ENCODE assay signal across 19 cellular contexts in the genomic region with DNA sequence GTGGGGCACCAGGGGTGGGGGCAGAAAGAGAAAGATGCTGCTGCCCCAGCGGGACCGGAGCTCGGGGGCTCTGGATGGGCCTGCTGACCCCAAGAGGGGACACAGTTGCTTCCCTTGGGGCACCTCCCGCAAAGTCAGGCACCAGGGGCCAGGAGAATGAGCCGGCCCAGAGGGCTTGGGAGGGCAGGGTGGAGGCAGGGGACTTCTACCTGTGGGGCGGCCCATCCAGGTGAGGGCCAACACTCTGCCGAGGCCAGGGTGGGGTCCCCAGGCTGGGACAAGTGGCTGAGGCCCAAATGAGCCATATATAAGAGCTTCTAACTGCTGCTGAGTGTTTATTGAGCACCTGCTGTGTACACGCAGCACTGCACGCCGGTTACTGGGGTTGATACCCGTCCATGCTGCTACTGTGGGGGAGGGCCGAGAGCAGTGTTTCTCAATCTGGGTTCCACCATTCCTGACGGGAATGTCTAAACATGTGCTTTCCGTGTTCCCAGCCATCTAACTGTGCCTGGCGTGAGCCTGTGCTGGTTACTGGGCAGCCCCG.
DNase-seq lines count a peak whose midpoint lies in the region; ATAC-seq, FAIRE-seq and TF ChIP-seq lines count a peak whose summit lies in the region.
"Had no signal": no experiment of that assay in that cellular context is flagged by ENCODE, and none has a peak within 500 bp of the region (broad histone marks: within the 10 kb centered on the region; RNA-seq: fewer than 3 reads in every experiment).

No MANE protein-coding gene starts in this region.

- H3K9ac ChIP-seq in BLaER1 (no peak overlapping the region), H1 (replicated peaks in 1 of 4; ENCODE audit: extremely low read depth in 1 of 4, low read depth in 3 of 4, low read length in 3 of 4) (no peak overlapping the region)

- no peak overlapping the region; the same call in 1 of the 2 replicates for H3K18ac ChIP-seq in H1 (ENCODE audit: extremely low read depth, low read length)

- H3K4ac ChIP-seq in H1 (replicated peaks; ENCODE audit: insufficient read length, low read depth, low read length) = peak overlapping the region; percentile 72

- H3K36me3 ChIP-seq in BLaER1 (no peaks in the 10 kb centered on the region), H1 (ENCODE audit: control insufficient read depth in 2 of 4, insufficient read depth in 4 of 4, low read length in 3 of 4) (no peaks in the 10 kb centered on the region)

- H4K91ac ChIP-seq in H1 (replicated peaks; ENCODE audit: insufficient read length, low read length) = peak overlapping the region; percentile 11

- peak overlapping the region; percentile 44 for H3K27ac ChIP-seq in BLaER1
- H3K27ac ChIP-seq in H1 (ENCODE audit: low read depth, low read length) = no peak overlapping the region

- no peak overlapping the region for H3K14ac ChIP-seq in H1 (ENCODE audit: insufficient read length)

- H3K4me1 Mint-ChIP-seq in activated CD4-positive, alpha-beta T cell treated with anti-CD3 and anti-CD28 coated beads, Interleukin-2, amount 10 ng/mL, durations not matched to agents 7 days and 5 days = no peaks in the 10 kb centered on the region
- no peaks in the 10 kb centered on the region for H3K4me1 Mint-ChIP-seq in natural killer cell

- H3K56ac ChIP-seq in H1 (replicated peaks; ENCODE audit: insufficient read length, low read depth, low read length) = no peak overlapping the region

- peaks cover 6% of the 10 kb centered on the region for H3K79me1 ChIP-seq in H1 (ENCODE audit: low read depth, low read length)

- no peaks in the 10 kb centered on the region for H3K79me2 ChIP-seq in H1 (ENCODE audit: control insufficient read depth in 1 of 2, insufficient read depth in 2 of 2, low read length in 2 of 2)

- peak overlapping the region; percentile 68; the same call in 1 of the 2 replicates for H2BK12ac ChIP-seq in H1 (ENCODE audit: low read depth, low read length)

- H3K9me3 Mint-ChIP-seq in activated CD4-positive, alpha-beta T cell treated with anti-CD3 and anti-CD28 coated beads, Interleukin-2, amount 10 ng/mL, durations not matched to agents 7 days and 5 days = no peaks in the 10 kb centered on the region
- no peaks in the 10 kb centered on the region for H3K9me3 Mint-ChIP-seq in natural killer cell
- H3K9me3 Mint-ChIP-seq: activated T-helper 2 cell treated with anti-CD3 and anti-CD28 coated beads, Interferon-gamma antibody, Interleukin-2, Interleukin-4, amounts not matched to agents 10 μg/mL and 5 μg/mL and 100 μg/mL, durations not matched to agents 14 hours and 24 hours and 36 hours; effector memory CD8-positive, alpha-beta T cell; naive B cell had no signal

- H3K4me3 Mint-ChIP-seq in activated CD4-positive, alpha-beta T cell treated with anti-CD3 and anti-CD28 coated beads, Interleukin-2, amount 10 ng/mL, durations not matched to agents 7 days and 5 days = no peak overlapping the region
- no peak overlapping the region for H3K4me3 Mint-ChIP-seq in natural killer cell
- H3K4me3 Mint-ChIP-seq: activated CD8-positive, alpha-beta T cell treated with anti-CD3 and anti-CD28 coated beads, Interleukin-2, amount 10 ng/mL, durations not matched to agents 7 days and 5 days; effector memory CD8-positive, alpha-beta T cell had no signal

- H3K36me3 Mint-ChIP-seq in activated CD4-positive, alpha-beta T cell treated with anti-CD3 and anti-CD28 coated beads, Interleukin-2, amount 10 ng/mL, durations not matched to agents 7 days and 5 days (ENCODE audit: low read depth) = no peaks in the 10 kb centered on the region
- H3K36me3 Mint-ChIP-seq in natural killer cell = no peaks in the 10 kb centered on the region
- H3K36me3 Mint-ChIP-seq: naive B cell had no signal

- H3K4me2 ChIP-seq in BLaER1 (peak overlapping the region; percentile 75), H1 (ENCODE audit: insufficient read depth in 1 of 2, low read depth in 2 of 2, low read length in 2 of 2) (no peak overlapping the region)

- POLR2A ChIA-PET in activated CD4-positive, alpha-beta T cell treated with anti-CD3 and anti-CD28 coated beads, Interleukin-2, amount 10 ng/mL, durations not matched to agents 7 days and 5 days (lab: Charles Lee) = no interaction called here
- POLR2A ChIA-PET in H1 (lab: Charles Lee; ENCODE audit: partially characterized antibody) = interaction anchor here (1.3 kb wide), 2 partner anchors 35 to 273 kb away, joined by 3 to 4 read pairs; no protein-coding TSS in a partner anchor

- no peak overlapping the region for H3K23ac ChIP-seq in H1 (ENCODE audit: insufficient read length)

- CTCF ChIA-PET in activated CD4-positive, alpha-beta T cell treated with anti-CD3 and anti-CD28 coated beads, Interleukin-2, amount 10 ng/mL, durations not matched to agents 7 days and 5 days (lab: Charles Lee) = interaction anchor here (1.5 to 1.7 kb wide), 2 partner anchors 19 to 215 kb away, joined by 4 read pairs; no protein-coding TSS in a partner anchor
- CTCF ChIA-PET in H1 (lab: Charles Lee; ENCODE audit: partially characterized antibody) = interaction anchor here (1.0 to 3.4 kb wide), 12 partner anchors 11 to 286 kb away, joined by 3 to 37 read pairs (median 5); no protein-coding TSS in a partner anchor

- H3K23me2 ChIP-seq in H1 (ENCODE audit: low read depth, low read length) = peaks cover 8% of the 10 kb centered on the region; the same call in 1 of the 2 replicates

- H2BK15ac ChIP-seq in H1 (ENCODE audit: low read length) = peak overlapping the region; percentile 46; the same call in 1 of the 2 replicates

- H2BK120ac ChIP-seq in H1 (replicated peaks; ENCODE audit: low read depth, low read length) = no peak overlapping the region

- peaks cover 76% of the 10 kb centered on the region for H3K4me1 ChIP-seq in BLaER1
- peaks cover 3 to 30% (median 14%) of the 10 kb centered on the region in 4 experiments for H3K4me1 ChIP-seq in H1 (replicated peaks in 1 of 4; ENCODE audit: control insufficient read depth in 3 of 4, insufficient read depth in 4 of 4, low read length in 3 of 4)

- FAIRE-seq in H1 (lab: Jason Lieb, UNC) = no peak
- FAIRE-seq: A204.1, TTC549 had no signal

- ATAC-seq in natural killer cell (no peak), GM19395 (IDR thresholded peaks at IDR 0.05; ENCODE audit: unreplicated experiment) (no peak), HG02763 (IDR thresholded peaks at IDR 0.05; ENCODE audit: unreplicated experiment) (no peak)
- ATAC-seq: activated CD8-positive, alpha-beta T cell treated with anti-CD3 and anti-CD28 coated beads, Interleukin-2, amount 10 ng/mL, durations not matched to agents 7 days and 5 days; effector memory CD8-positive, alpha-beta T cell; HCT116 had no signal

- no peak overlapping the region for H2BK5ac ChIP-seq in H1 (ENCODE audit: low read depth, low read length)

- H2AFZ ChIP-seq in H1 (ENCODE audit: low read length) = no peak overlapping the region

- H3K4me3 ChIP-seq in BLaER1 (no peak overlapping the region), H1 (ENCODE audit: extremely low read depth in 1 of 4, insufficient read depth in 2 of 4, low read depth in 3 of 4, low read length in 4 of 4) (no peak overlapping the region)

- H4K8ac ChIP-seq in H1 (ENCODE audit: extremely low read depth, insufficient read depth, low read length) = no peak overlapping the region

- no peak for TF ChIP-seq POLR2A in H1 (IDR thresholded peaks at IDR 0.05; ENCODE audit: control extremely low read depth in 1 of 2, low read depth in 2 of 2, low read length in 2 of 2)

- no peak for DNase-seq in activated CD4-positive, alpha-beta T cell treated with anti-CD3 and anti-CD28 coated beads, Interleukin-2, amount 10 ng/mL, durations not matched to agents 7 days and 5 days
- DNase-seq in activated CD4-positive, alpha-beta T cell treated with anti-CD3 and anti-CD28 coated beads, Interleukin-2, amount 50 U/mL, for 48 hours = no peak
- DNase-seq in H1 (ENCODE audit: low read depth in 1 of 2, low spot score in 2 of 2) = peak in 1 of 2 experiments; percentile 42
- DNase-seq in natural killer cell = peak; percentile 9
- DNase-seq in HCEC 1CT = no peak
- DNase-seq: activated CD8-positive, alpha-beta T cell treated with anti-CD3 and anti-CD28 coated beads, Interleukin-2, amount 10 ng/mL, durations not matched to agents 7 days and 5 days; C1 segment of cervical spinal cord; cerebellar nuclear complex; effector memory CD8-positive, alpha-beta T cell; GF-D8; naive B cell; NCI-H510A had no signal

- no peaks in the 10 kb centered on the region for H3K27me3 Mint-ChIP-seq in activated CD4-positive, alpha-beta T cell treated with anti-CD3 and anti-CD28 coated beads, Interleukin-2, amount 10 ng/mL, durations not matched to agents 7 days and 5 days
- peaks cover 0 to 4% of the 10 kb centered on the region in 2 donors for H3K27me3 Mint-ChIP-seq in natural killer cell (ENCODE audit: low read depth in 2 of 2)
- H3K27me3 Mint-ChIP-seq: effector memory CD8-positive, alpha-beta T cell had no signal

- TF ChIP-seq CTCF in H1 (IDR thresholded peaks at IDR 0.05; ENCODE audit: control extremely low read depth in 1 of 3, insufficient read depth in 1 of 3, low read depth in 1 of 3, low read length in 3 of 3) = no peak
- no peak for TF ChIP-seq CTCF in natural killer cell (IDR thresholded peaks at IDR 0.05)

- no peak for TF ChIP-seq EP300 in H1 (IDR thresholded peaks at IDR 0.05; ENCODE audit: borderline replicate concordance in 1 of 2, low read depth in 2 of 2, low read length in 2 of 2)

- 93% methylated on average over 16 of the region's 16 CpGs; no CpG with 5 or more reads in 1 of the 2 experiments for WGBS in H1 (ENCODE audit: extremely low coverage in 1 of 2, insufficient coverage in 1 of 2, insufficient read length in 1 of 2, insufficient replicate concordance in 2 of 2, low coverage in 1 of 2, low lambda C conversion rate in 2 of 2, missing lambda C conversion rate in 1 of 2), 2 experiments

- H3K27ac Mint-ChIP-seq in activated CD4-positive, alpha-beta T cell treated with anti-CD3 and anti-CD28 coated beads, Interleukin-2, amount 10 ng/mL, durations not matched to agents 7 days and 5 days = peak overlapping the region; percentile 48
- H3K27ac Mint-ChIP-seq in natural killer cell = no peak overlapping the region
- H3K27ac Mint-ChIP-seq: activated CD8-positive, alpha-beta T cell treated with anti-CD3 and anti-CD28 coated beads, Interleukin-2, amount 10 ng/mL, durations not matched to agents 7 days and 5 days; activated T-helper 2 cell treated with anti-CD3 and anti-CD28 coated beads, Interferon-gamma antibody, Interleukin-2, Interleukin-4, amounts not matched to agents 10 μg/mL and 5 μg/mL and 100 μg/mL, durations not matched to agents 14 hours and 24 hours and 36 hours; effector memory CD8-positive, alpha-beta T cell; naive B cell had no signal

- TF ChIP-seq RAD21 in H1 (IDR thresholded peaks at IDR 0.05 in 1 of 2, conservative IDR thresholded peaks at IDR 0.05 in 1 of 2; ENCODE audit: low read depth in 2 of 2, low read length in 2 of 2) = no peak

- H2AK5ac ChIP-seq in H1 (ENCODE audit: low read depth, low read length) = peak overlapping the region; percentile 45; the same call in 1 of the 2 replicates

- H4K5ac ChIP-seq in H1 (ENCODE audit: insufficient read length, low read depth, low read length) = no peak overlapping the region

- H3K9me3 ChIP-seq in BLaER1 (no peaks in the 10 kb centered on the region), H1 (ENCODE audit: insufficient read depth in 2 of 2, low read depth in 1 of 2, low read length in 1 of 2) (peaks cover 0 to 3% of the 10 kb centered on the region in 2 experiments; a peak in 2 of 4 replicates)

- intact Hi-C loops in natural killer cell (cut with micrococcal nuclease) = no loop called here

- H2BK20ac ChIP-seq in H1 (ENCODE audit: low read length) = 0 out of 2 replicates have a peak overlapping the region, but pooled peaks have one; percentile 61

- H3K27me3 ChIP-seq in BLaER1 (no peaks in the 10 kb centered on the region), H1 (replicated peaks in 1 of 4; ENCODE audit: control insufficient read depth in 3 of 4, extremely low read depth in 1 of 4, insufficient read depth in 3 of 4, low read length in 3 of 4) (no peaks in the 10 kb centered on the region)

- H4K20me1 ChIP-seq in BLaER1 (0 out of 2 replicates have a peak, but pooled peaks cover 2% of the 10 kb centered on the region), H1 (replicated peaks in 1 of 2; ENCODE audit: control insufficient read depth in 1 of 2, insufficient read depth in 2 of 2, low read length in 2 of 2) (peaks cover 0 to 14% of the 10 kb centered on the region in 2 experiments)
